In genomic region chr1:236685917-236686814, GRCh38 we compare ENCODE assay signal across 1 cellular context.
TF ChIP-seq lines count a peak whose summit lies in the region.

Gene ACTN2, plus strand, starts transcription at chr1:236686499. Its CDS starts 175 bp downstream, at chr1:236686674.

TF ChIP-seq in WTC11, 78 proteins besides CTCF, POLR2A, EP300 and RAD21 (continued from another document):
- TF ChIP-seq ATF2 (CRISPR knock-in tag; IDR thresholded peaks at IDR 0.05; ENCODE audit: borderline replicate concordance, low read depth) (no peak), ERG (CRISPR knock-in tag; IDR thresholded peaks at IDR 0.05) (no peak), NR1H2 (CRISPR knock-in tag; IDR thresholded peaks at IDR 0.05) (no peak), NR2C2 (CRISPR knock-in tag; IDR thresholded peaks at IDR 0.05) (no peak), PRRX2 (CRISPR knock-in tag; IDR thresholded peaks at IDR 0.05) (no peak), CREB1 (CRISPR knock-in tag; IDR thresholded peaks at IDR 0.05) (no peak), MYBL2 (CRISPR knock-in tag; IDR thresholded peaks at IDR 0.05) (no peak), RELA (CRISPR knock-in tag; IDR thresholded peaks at IDR 0.05; ENCODE audit: borderline replicate concordance) (no peak), PRDM15 (CRISPR knock-in tag; IDR thresholded peaks at IDR 0.05) (no peak), NFYB (CRISPR knock-in tag; conservative IDR thresholded peaks at IDR 0.05; ENCODE audit: low read depth) (no peak), EMX1 (CRISPR knock-in tag; IDR thresholded peaks at IDR 0.05) (no peak), JAZF1 (CRISPR knock-in tag; IDR thresholded peaks at IDR 0.05) (no peak), USF1 (CRISPR knock-in tag; IDR thresholded peaks at IDR 0.05) (peak; percentile 46), ZNF138 (CRISPR knock-in tag; conservative IDR thresholded peaks at IDR 0.05) (no peak; the same call in 1 of the 2 replicates), ELF4 (CRISPR knock-in tag; IDR thresholded peaks at IDR 0.05; ENCODE audit: low read depth) (no peak), ZNF317 (CRISPR knock-in tag; IDR thresholded peaks at IDR 0.05; ENCODE audit: borderline replicate concordance, low read depth) (no peak)
- TF ChIP-seq, protein P1, sequence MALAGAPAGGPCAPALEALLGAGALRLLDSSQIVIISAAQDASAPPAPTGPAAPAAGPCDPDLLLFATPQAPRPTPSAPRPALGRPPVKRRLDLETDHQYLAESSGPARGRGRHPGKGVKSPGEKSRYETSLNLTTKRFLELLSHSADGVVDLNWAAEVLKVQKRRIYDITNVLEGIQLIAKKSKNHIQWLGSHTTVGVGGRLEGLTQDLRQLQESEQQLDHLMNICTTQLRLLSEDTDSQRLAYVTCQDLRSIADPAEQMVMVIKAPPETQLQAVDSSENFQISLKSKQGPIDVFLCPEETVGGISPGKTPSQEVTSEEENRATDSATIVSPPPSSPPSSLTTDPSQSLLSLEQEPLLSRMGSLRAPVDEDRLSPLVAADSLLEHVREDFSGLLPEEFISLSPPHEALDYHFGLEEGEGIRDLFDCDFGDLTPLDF (CRISPR knock-in tag; IDR thresholded peaks at IDR 0.05), result peak; percentile 56; the same call in 1 of the 2 replicates
- TF ChIP-seq, protein P2, sequence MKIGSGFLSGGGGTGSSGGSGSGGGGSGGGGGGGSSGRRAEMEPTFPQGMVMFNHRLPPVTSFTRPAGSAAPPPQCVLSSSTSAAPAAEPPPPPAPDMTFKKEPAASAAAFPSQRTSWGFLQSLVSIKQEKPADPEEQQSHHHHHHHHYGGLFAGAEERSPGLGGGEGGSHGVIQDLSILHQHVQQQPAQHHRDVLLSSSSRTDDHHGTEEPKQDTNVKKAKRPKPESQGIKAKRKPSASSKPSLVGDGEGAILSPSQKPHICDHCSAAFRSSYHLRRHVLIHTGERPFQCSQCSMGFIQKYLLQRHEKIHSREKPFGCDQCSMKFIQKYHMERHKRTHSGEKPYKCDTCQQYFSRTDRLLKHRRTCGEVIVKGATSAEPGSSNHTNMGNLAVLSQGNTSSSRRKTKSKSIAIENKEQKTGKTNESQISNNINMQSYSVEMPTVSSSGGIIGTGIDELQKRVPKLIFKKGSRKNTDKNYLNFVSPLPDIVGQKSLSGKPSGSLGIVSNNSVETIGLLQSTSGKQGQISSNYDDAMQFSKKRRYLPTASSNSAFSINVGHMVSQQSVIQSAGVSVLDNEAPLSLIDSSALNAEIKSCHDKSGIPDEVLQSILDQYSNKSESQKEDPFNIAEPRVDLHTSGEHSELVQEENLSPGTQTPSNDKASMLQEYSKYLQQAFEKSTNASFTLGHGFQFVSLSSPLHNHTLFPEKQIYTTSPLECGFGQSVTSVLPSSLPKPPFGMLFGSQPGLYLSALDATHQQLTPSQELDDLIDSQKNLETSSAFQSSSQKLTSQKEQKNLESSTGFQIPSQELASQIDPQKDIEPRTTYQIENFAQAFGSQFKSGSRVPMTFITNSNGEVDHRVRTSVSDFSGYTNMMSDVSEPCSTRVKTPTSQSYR (CRISPR knock-in tag; IDR thresholded peaks at IDR 0.05), result peak; percentile 79; the same call in 1 of the 2 replicates
- TF ChIP-seq, protein P3, sequence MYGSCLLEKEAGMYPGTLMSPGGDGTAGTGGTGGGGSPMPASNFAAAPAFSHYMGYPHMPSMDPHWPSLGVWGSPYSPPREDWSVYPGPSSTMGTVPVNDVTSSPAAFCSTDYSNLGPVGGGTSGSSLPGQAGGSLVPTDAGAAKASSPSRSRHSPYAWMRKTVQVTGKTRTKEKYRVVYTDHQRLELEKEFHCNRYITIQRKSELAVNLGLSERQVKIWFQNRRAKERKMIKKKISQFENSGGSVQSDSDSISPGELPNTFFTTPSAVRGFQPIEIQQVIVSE (CRISPR knock-in tag; IDR thresholded peaks at IDR 0.05; ENCODE audit: borderline replicate concordance), result no peak
- TF ChIP-seq, protein P4, sequence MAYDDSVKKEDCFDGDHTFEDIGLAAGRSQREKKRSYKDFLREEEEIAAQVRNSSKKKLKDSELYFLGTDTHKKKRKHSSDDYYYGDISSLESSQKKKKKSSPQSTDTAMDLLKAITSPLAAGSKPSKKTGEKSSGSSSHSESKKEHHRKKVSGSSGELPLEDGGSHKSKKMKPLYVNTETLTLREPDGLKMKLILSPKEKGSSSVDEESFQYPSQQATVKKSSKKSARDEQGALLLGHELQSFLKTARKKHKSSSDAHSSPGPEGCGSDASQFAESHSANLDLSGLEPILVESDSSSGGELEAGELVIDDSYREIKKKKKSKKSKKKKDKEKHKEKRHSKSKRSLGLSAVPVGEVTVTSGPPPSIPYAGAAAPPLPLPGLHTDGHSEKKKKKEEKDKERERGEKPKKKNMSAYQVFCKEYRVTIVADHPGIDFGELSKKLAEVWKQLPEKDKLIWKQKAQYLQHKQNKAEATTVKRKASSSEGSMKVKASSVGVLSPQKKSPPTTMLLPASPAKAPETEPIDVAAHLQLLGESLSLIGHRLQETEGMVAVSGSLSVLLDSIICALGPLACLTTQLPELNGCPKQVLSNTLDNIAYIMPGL (CRISPR knock-in tag; IDR thresholded peaks at IDR 0.05), result no peak
- TF ChIP-seq, protein P5, sequence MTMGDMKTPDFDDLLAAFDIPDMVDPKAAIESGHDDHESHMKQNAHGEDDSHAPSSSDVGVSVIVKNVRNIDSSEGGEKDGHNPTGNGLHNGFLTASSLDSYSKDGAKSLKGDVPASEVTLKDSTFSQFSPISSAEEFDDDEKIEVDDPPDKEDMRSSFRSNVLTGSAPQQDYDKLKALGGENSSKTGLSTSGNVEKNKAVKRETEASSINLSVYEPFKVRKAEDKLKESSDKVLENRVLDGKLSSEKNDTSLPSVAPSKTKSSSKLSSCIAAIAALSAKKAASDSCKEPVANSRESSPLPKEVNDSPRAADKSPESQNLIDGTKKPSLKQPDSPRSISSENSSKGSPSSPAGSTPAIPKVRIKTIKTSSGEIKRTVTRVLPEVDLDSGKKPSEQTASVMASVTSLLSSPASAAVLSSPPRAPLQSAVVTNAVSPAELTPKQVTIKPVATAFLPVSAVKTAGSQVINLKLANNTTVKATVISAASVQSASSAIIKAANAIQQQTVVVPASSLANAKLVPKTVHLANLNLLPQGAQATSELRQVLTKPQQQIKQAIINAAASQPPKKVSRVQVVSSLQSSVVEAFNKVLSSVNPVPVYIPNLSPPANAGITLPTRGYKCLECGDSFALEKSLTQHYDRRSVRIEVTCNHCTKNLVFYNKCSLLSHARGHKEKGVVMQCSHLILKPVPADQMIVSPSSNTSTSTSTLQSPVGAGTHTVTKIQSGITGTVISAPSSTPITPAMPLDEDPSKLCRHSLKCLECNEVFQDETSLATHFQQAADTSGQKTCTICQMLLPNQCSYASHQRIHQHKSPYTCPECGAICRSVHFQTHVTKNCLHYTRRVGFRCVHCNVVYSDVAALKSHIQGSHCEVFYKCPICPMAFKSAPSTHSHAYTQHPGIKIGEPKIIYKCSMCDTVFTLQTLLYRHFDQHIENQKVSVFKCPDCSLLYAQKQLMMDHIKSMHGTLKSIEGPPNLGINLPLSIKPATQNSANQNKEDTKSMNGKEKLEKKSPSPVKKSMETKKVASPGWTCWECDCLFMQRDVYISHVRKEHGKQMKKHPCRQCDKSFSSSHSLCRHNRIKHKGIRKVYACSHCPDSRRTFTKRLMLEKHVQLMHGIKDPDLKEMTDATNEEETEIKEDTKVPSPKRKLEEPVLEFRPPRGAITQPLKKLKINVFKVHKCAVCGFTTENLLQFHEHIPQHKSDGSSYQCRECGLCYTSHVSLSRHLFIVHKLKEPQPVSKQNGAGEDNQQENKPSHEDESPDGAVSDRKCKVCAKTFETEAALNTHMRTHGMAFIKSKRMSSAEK (CRISPR knock-in tag; IDR thresholded peaks at IDR 0.05; ENCODE audit: borderline replicate concordance), result no peak
